ENCODE assay signal across 31 cellular contexts in the genomic region with DNA sequence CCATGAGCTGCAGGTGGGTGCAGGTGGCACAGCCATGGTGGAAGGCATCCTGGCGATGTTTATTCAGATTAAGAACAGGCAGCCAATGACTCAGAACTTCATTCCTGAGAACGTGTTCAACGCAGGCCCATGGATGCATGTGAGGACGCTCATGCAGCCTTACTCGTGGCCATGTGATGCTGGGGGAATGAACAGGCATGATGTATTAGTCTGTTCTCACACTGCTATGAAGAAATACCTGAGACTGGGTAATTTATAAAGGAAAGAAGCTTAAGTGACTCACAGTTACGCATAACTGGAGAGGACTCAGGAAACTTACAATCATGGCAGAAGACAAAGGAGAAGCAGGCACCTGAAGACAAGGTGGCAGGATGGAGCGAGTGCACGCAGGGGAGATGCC.
"Had no signal": no experiment of that assay in that cellular context is flagged by ENCODE, and none has a peak within 500 bp of the region (broad histone marks: within the 10 kb centered on the region; RNA-seq: fewer than 3 reads in every experiment).

No MANE protein-coding gene starts in this region.

- H3K27ac Mint-ChIP-seq: activated CD4-positive, alpha-beta T cell treated with anti-CD3 and anti-CD28 coated beads, Interleukin-2, amount 10 ng/mL, durations not matched to agents 7 days and 5 days; activated CD8-positive, alpha-beta T cell treated with anti-CD3 and anti-CD28 coated beads, Interleukin-2, amount 10 ng/mL, durations not matched to agents 7 days and 5 days; activated naive CD4-positive, alpha-beta T cell treated with anti-CD3 and anti-CD28 coated beads for 36 hours; activated naive CD4-positive, alpha-beta T cell treated with anti-CD3 and anti-CD28 coated beads, Interleukin-2, amount 50 U/mL, for 72 hours; activated T-cell treated with anti-CD3 and anti-CD28 coated beads, Interleukin-2, amount 50 U/mL, for 24 hours; brain had no signal

- H3K4me3 ChIP-seq: adrenal gland, cardiac muscle cell had no signal

- H3K9ac ChIP-seq: KMS-11 had no signal

- H3K27me3 ChIP-seq: adrenal gland, cardiac muscle cell had no signal

- H3K4me1 ChIP-seq: adrenal gland had no signal

- H3K27ac ChIP-seq: adrenal gland, cardiac muscle cell, KMS-11, VCaP had no signal

- ATAC-seq: activated CD8-positive, alpha-beta T cell treated with anti-CD3 and anti-CD28 coated beads, Interleukin-2, amount 10 ng/mL, durations not matched to agents 7 days and 5 days; activated naive CD4-positive, alpha-beta T cell treated with anti-CD3 and anti-CD28 coated beads, Interleukin-2, amount 50 U/mL, for 72 hours; Panc1 had no signal

- H3K4me3 Mint-ChIP-seq: activated CD4-positive, alpha-beta T cell treated with anti-CD3 and anti-CD28 coated beads, Interleukin-2, amount 10 ng/mL, durations not matched to agents 7 days and 5 days; activated CD8-positive, alpha-beta T cell treated with anti-CD3 and anti-CD28 coated beads, Interleukin-2, amount 10 ng/mL, durations not matched to agents 7 days and 5 days; activated naive CD4-positive, alpha-beta T cell treated with anti-CD3 and anti-CD28 coated beads for 36 hours; activated T-cell treated with anti-CD3 and anti-CD28 coated beads, Interleukin-2, amount 50 U/mL, for 24 hours; brain; central memory CD8-positive, alpha-beta T cell had no signal

- H3K4me1 Mint-ChIP-seq: activated CD4-positive, alpha-beta T cell treated with anti-CD3 and anti-CD28 coated beads, Interleukin-2, amount 10 ng/mL, durations not matched to agents 7 days and 5 days; central memory CD8-positive, alpha-beta T cell had no signal

- H3K36me3 ChIP-seq: adrenal gland, cardiac muscle cell had no signal

- DNase-seq: activated CD4-positive, alpha-beta T cell treated with anti-CD3 and anti-CD28 coated beads for 1 hour; activated CD4-positive, alpha-beta T cell treated with anti-CD3 and anti-CD28 coated beads, Interleukin-2, amount 10 ng/mL, durations not matched to agents 7 days and 5 days; activated CD4-positive, alpha-beta T cell treated with anti-CD3 and anti-CD28 coated beads, Interleukin-2, amount 50 U/mL, for 48 hours; activated CD4-positive, CD25-positive, alpha-beta regulatory T cell; activated CD8-positive, alpha-beta T cell treated with anti-CD3 and anti-CD28 coated beads, Interleukin-2, amount 10 ng/mL, durations not matched to agents 7 days and 5 days; activated gamma-delta T cell treated with Interleukin-2 at 50 U/mL for 16 hours; activated naive CD4-positive, alpha-beta T cell treated with anti-CD3 and anti-CD28 coated beads for 36 hours; activated T-cell treated with anti-CD3 and anti-CD28 coated beads, Interleukin-2, amount 50 U/mL, for 24 hours; adrenal gland; anterior cingulate cortex; MM.1S; MV-4-11; NCI-H1092; NCI-H1436 treated with DMSO at 0.1 percent for 48 hours; NCI-H1694 treated with DMSO at 0.1 percent for 48 hours; NCI-H2029; NCI-H345; NCI-H524 treated with DMSO at 0.1 percent for 48 hours; Right ventricle myocardium superior; RPMI8226; SW 1271; T-helper 1 cell; T-helper 2 cell; T-helper 9 cell had no signal

- H3K27me3 Mint-ChIP-seq: activated T-cell treated with anti-CD3 and anti-CD28 coated beads, Interleukin-2, amount 50 U/mL, for 24 hours; brain; central memory CD8-positive, alpha-beta T cell had no signal
